ENCODE assay signal across 17 cellular contexts in the genomic region with DNA sequence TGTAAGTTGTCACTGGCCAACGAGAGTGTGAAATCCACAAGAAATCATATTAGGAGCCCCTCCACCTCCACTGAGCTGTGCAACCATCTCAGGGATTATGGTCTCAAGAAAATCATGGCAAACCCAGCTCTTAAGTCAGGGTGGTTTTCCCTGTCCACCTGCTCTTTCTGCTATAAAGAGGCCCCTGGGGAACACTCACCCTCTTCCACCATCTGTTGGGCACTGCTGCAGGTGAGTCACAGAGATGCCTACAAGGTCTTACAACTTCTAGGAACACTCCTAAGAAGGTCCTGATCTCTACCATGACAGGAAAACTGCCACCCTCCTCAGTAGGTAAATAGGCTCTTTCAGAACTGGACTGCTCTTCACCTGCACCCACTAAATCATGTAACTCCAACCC.
"Had no signal": no experiment of that assay in that cellular context is flagged by ENCODE, and none has a peak within 500 bp of the region (broad histone marks: within the 10 kb centered on the region; RNA-seq: fewer than 3 reads in every experiment).

No MANE protein-coding gene starts in this region.

- H3K9me3 Mint-ChIP-seq: activated B cell treated with CpG ODN at 0.5 μM for 24 hours; activated naive CD8-positive, alpha-beta T cell treated with anti-CD3 and anti-CD28 coated beads for 36 hours; activated T-helper 1 cell treated with anti-CD3 and anti-CD28 coated beads, Interleukin-12 subunit alpha, Interleukin-12 subunit beta, Interleukin-2, Interleukin-4 antibody, amounts not matched to agents 30 ng/mL and 10 ng/mL and 1 ng/mL, durations not matched to agents 14 hours and 24 hours and 36 hours; natural killer cell treated with Interleukin-12 subunit alpha and Interleukin-12 subunit beta and Interleukin-15 and Interleukin-18, amount 100 ng/mL, for 72 hours had no signal

- H3K27me3 ChIP-seq: brain microvascular endothelial cell had no signal

- H3K27ac Mint-ChIP-seq: activated B cell treated with CpG ODN at 0.5 μM for 24 hours; activated naive CD8-positive, alpha-beta T cell treated with anti-CD3 and anti-CD28 coated beads for 36 hours; activated T-helper 1 cell treated with anti-CD3 and anti-CD28 coated beads, Interleukin-12 subunit alpha, Interleukin-12 subunit beta, Interleukin-2, Interleukin-4 antibody, amounts not matched to agents 30 ng/mL and 10 ng/mL and 1 ng/mL, durations not matched to agents 14 hours and 24 hours and 36 hours; memory B cell; natural killer cell treated with Interleukin-12 subunit alpha and Interleukin-12 subunit beta and Interleukin-15 and Interleukin-18, amount 100 ng/mL, for 72 hours; stimulated activated memory B cell treated with anti-CD40 and anti-IgM and Interleukin-4, amounts not matched to agents 10 μg/mL and 1 μg/mL and 100 μg/mL, for 72 hours had no signal

- H3K27ac ChIP-seq: brain microvascular endothelial cell had no signal

- H3K36me3 Mint-ChIP-seq: activated naive CD8-positive, alpha-beta T cell treated with anti-CD3 and anti-CD28 coated beads for 36 hours; natural killer cell treated with Interleukin-12 subunit alpha and Interleukin-12 subunit beta and Interleukin-15 and Interleukin-18, amount 100 ng/mL, for 72 hours; stimulated activated memory B cell treated with anti-CD40 and anti-IgM and Interleukin-4, amounts not matched to agents 10 μg/mL and 1 μg/mL and 100 μg/mL, for 72 hours had no signal

- H3K4me1 Mint-ChIP-seq: activated B cell treated with CpG ODN at 0.5 μM for 24 hours; activated naive CD8-positive, alpha-beta T cell treated with anti-CD3 and anti-CD28 coated beads for 36 hours; memory B cell; stimulated activated memory B cell treated with anti-CD40 and anti-IgM and Interleukin-4, amounts not matched to agents 10 μg/mL and 1 μg/mL and 100 μg/mL, for 72 hours had no signal

- H3K4me3 Mint-ChIP-seq: activated B cell treated with CpG ODN at 0.5 μM for 24 hours; activated naive CD8-positive, alpha-beta T cell treated with anti-CD3 and anti-CD28 coated beads for 36 hours; activated T-helper 1 cell treated with anti-CD3 and anti-CD28 coated beads, Interleukin-12 subunit alpha, Interleukin-12 subunit beta, Interleukin-2, Interleukin-4 antibody, amounts not matched to agents 30 ng/mL and 10 ng/mL and 1 ng/mL, durations not matched to agents 14 hours and 24 hours and 36 hours; memory B cell; natural killer cell treated with Interleukin-12 subunit alpha and Interleukin-12 subunit beta and Interleukin-15 and Interleukin-18, amount 100 ng/mL, for 72 hours; stimulated activated memory B cell treated with anti-CD40 and anti-IgM and Interleukin-4, amounts not matched to agents 10 μg/mL and 1 μg/mL and 100 μg/mL, for 72 hours had no signal

- H3K36me3 ChIP-seq: brain microvascular endothelial cell had no signal

- DNase-seq: activated B cell treated with CpG ODN at 0.5 μM for 24 hours; activated CD4-positive, alpha-beta T cell treated with anti-CD3 and anti-CD28 coated beads, Interleukin-2, amount 50 U/mL, for 1 hour; activated naive CD8-positive, alpha-beta T cell treated with anti-CD3 and anti-CD28 coated beads for 36 hours; anterior cingulate cortex; brain microvascular endothelial cell; cortex of kidney; effector CD8-positive, alpha-beta T cell; foreskin fibroblast; head of caudate nucleus; kidney glomerular epithelial cell; left ventricle myocardium superior; retina; stimulated activated CD4-positive, alpha-beta T cell treated with anti-CD3 and anti-CD28 coated beads, Interleukin-2, amount 100 ng/mL, for 48 hours had no signal
